In the genomic region with DNA sequence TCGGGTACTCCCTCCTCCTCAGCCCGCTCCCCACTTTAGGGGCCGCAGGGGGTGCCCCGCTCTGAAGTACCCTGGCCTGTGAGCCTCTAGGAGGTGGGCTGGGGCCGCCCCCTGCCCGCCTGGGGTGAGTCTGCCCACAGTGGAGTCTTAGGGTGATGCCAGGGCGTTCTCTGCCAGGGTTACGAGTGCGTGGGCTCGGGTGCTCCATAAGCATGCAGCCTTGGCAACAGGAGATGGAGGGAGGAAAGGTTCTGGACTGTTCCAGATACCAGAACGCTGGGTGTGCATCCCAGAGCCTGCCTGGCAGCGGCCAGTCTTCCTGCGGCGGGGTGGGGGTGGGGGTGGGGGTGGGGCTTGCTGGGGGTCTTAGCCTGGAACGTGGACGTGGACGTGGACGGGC, we compare ENCODE assay signal across 26 cellular contexts. TPM values are rescaled to one million over a fixed set of nuclear protein-coding genes. Genes with fewer than 3 reads are reported as not detected.
DNase-seq lines count a peak whose midpoint lies in the region; ATAC-seq and TF ChIP-seq lines count a peak whose summit lies in the region.
"Had no signal": no experiment of that assay in that cellular context is flagged by ENCODE, and none has a peak within 500 bp of the region (broad histone marks: within the 10 kb centered on the region; RNA-seq: fewer than 3 reads in every experiment).

No MANE protein-coding gene starts in this region.

- TF ChIP-seq EP300 in stomach (IDR thresholded peaks at IDR 0.05) (no peak), upper lobe of left lung (IDR thresholded peaks at IDR 0.05) (no peak)

- 72 to 80% (median 77%) methylated on average over 13 to 18 of the region's 18 CpGs for WGBS in stomach, 5 donors
- 79 to 84% methylated on average over 13 to 14 of the region's 18 CpGs for WGBS in upper lobe of left lung, 2 donors

- TF ChIP-seq CTCF in coronary artery (IDR thresholded peaks at IDR 0.05), result no peak
- TF ChIP-seq CTCF in stomach (IDR thresholded peaks at IDR 0.05), result no peak
- no peak for TF ChIP-seq CTCF in upper lobe of left lung (IDR thresholded peaks at IDR 0.05)

- no peak overlapping the region for H3K9ac ChIP-seq in muscle layer of colon (ENCODE audit: low read length)
- H3K9ac ChIP-seq: KMS-11, SK-N-SH had no signal

- TF ChIP-seq POLR2A in stomach (IDR thresholded peaks at IDR 0.05) (no peak), upper lobe of left lung (IDR thresholded peaks at IDR 0.05) (no peak)

- DNase-seq in coronary artery (ENCODE audit: low spot score), result no peak
- no peak for DNase-seq in stomach
- DNase-seq in NCI-H774 (lab: John Stamatoyannopoulos, UW), result no peak
- no peak for DNase-seq in DMS153 (lab: John Stamatoyannopoulos, UW)
- DNase-seq in upper lobe of left lung, result no peak
- DNase-seq: AML-193; C1 segment of cervical spinal cord; CD4-positive, alpha-beta memory T cell; COR-L47; NCI-H1092; NCI-H1417 treated with DMSO at 0.1 percent for 48 hours; NCI-H187 treated with DMSO at 0.1 percent for 48 hours; NCI-H2171 treated with DMSO at 0.1 percent for 48 hours; NCI-H345; NCI-H510A treated with DMSO at 0.1 percent for 48 hours; NCI-H748 treated with DMSO at 0.1 percent for 48 hours; PC-3; SK-N-SH had no signal

- ATAC-seq in upper lobe of left lung (ENCODE audit: low FRiP score in 2 of 2) (no peak), GM21526 (IDR thresholded peaks at IDR 0.05; ENCODE audit: low FRiP score, unreplicated experiment) (no peak)
- ATAC-seq: A549, HCT116, PC-3 had no signal

- H3K4me1 ChIP-seq in muscle layer of colon (ENCODE audit: insufficient read depth, low read length), result peaks cover 72% of the 10 kb centered on the region
- H3K4me1 ChIP-seq in stomach, result peaks cover 27 to 85% (median 51%) of the 10 kb centered on the region in 4 donors
- H3K4me1 ChIP-seq in upper lobe of left lung, result no peaks in the 10 kb centered on the region

- H3K27ac ChIP-seq in coronary artery (peak overlapping the region; percentile 67 to 86), muscle layer of colon (ENCODE audit: low read depth, low read length) (peak overlapping the region; percentile 93), stomach (peak overlapping the region in 4 of 5 donors; percentile 56 to 86 (median 77)), upper lobe of left lung (peak overlapping the region in 1 of 4 donors; percentile 11)
- H3K27ac ChIP-seq: A549, HL-60, KMS-11 had no signal

- H3K36me3 ChIP-seq in muscle layer of colon (ENCODE audit: insufficient read depth, low read length) (peaks cover 11% of the 10 kb centered on the region), stomach (no peaks in the 10 kb centered on the region), upper lobe of left lung (no peaks in the 10 kb centered on the region)

- H3K27me3 ChIP-seq in muscle layer of colon (ENCODE audit: control insufficient read depth in 1 of 2, insufficient read depth in 2 of 2, low read length in 2 of 2) (peaks cover 0 to 5% of the 10 kb centered on the region in 2 donors), stomach (peaks cover 0 to 40% (median 4%) of the 10 kb centered on the region in 3 donors), upper lobe of left lung (no peaks in the 10 kb centered on the region)

- intact Hi-C loops in stomach (cut with DNase I; ENCODE audit: low total_unique reads), result no loop called here

- H3K4me3 ChIP-seq in coronary artery (peak overlapping the region; percentile 43), muscle layer of colon (ENCODE audit: low read depth in 1 of 2, low read length in 2 of 2) (no peak overlapping the region), stomach (no peak overlapping the region), upper lobe of left lung (no peak overlapping the region)
- H3K4me3 ChIP-seq: A549 had no signal

- H3K9me3 ChIP-seq in muscle layer of colon (ENCODE audit: low read length) (no peaks in the 10 kb centered on the region), stomach (no peaks in the 10 kb centered on the region), upper lobe of left lung (no peaks in the 10 kb centered on the region)
- H3K9me3 ChIP-seq: A549, SK-N-SH had no signal

RNA-seq across cellular contexts. Expression of a gene that starts 15.9 kb away (rescaled TPM):
- total RNA-seq in stomach (10 to 100 TPM; 15.8 to 49.6 (median 33.3) TPM), upper lobe of left lung (10 to 100 TPM in 2 of 6 donors, 1 to 10 TPM in 4; 6.4 to 46.1 (median 9.3) TPM)
- 10 to 100 TPM in 1 of 3 donors, 1 to 10 TPM in 2; 1.5 to 14.5 (median 4.2) TPM for polyA plus RNA-seq in stomach
- polyA plus RNA-seq: IgD-negative memory B cell, SK-N-SH had no signal

RNA-seq across cellular contexts. Expression of a gene that starts 56.2 kb away (rescaled TPM):
- total RNA-seq in stomach (10 to 100 TPM in 1 of 5 donors, not detected in 4; 22.9 TPM), upper lobe of left lung (10 to 100 TPM in 1 of 6 donors, 1 to 10 TPM in 2, under 1 TPM in 1, not detected in 2; 0.61 to 38.8 (median 3.7) TPM)
- 1 to 10 TPM in 1 of 3 donors, under 1 TPM in 1, not detected in 1; 0.10 to 1.2 TPM for polyA plus RNA-seq in stomach
- total RNA-seq: CD4-positive, alpha-beta memory T cell; H1; PC-3 had no signal
- polyA plus RNA-seq: A549; CD4-positive, alpha-beta memory T cell; H1; IgD-negative memory B cell; SK-N-SH had no signal
